In the genomic region with DNA sequence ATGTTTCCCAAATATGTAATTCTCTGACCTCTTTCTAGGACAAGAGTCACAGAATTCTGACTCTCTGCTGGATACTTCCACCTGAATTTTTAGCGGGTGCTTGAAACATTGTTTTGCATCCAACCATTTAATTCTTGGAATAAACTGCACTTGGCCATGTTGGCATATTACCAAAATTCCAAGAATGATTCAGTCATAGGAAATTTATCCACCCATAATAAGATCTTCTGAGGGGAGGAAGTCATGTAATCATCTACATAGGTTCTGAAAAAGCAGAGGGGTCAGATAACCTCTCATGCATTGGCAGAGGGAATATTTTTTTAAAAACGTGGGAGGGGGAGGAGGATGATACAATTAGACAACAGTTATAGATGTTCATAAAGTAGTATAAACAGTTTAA, we compare ENCODE assay signal across 1 cellular context.
A peak's percentile ranks its signal among the peaks of the same experiment; 100 is the strongest.
TF ChIP-seq lines count a peak whose summit lies in the region.

No MANE protein-coding gene starts in this region.

TF ChIP-seq in SK-N-SH, 30 proteins besides CTCF, POLR2A, EP300 and RAD21 (continued from another document):
- TF ChIP-seq, protein P1, sequence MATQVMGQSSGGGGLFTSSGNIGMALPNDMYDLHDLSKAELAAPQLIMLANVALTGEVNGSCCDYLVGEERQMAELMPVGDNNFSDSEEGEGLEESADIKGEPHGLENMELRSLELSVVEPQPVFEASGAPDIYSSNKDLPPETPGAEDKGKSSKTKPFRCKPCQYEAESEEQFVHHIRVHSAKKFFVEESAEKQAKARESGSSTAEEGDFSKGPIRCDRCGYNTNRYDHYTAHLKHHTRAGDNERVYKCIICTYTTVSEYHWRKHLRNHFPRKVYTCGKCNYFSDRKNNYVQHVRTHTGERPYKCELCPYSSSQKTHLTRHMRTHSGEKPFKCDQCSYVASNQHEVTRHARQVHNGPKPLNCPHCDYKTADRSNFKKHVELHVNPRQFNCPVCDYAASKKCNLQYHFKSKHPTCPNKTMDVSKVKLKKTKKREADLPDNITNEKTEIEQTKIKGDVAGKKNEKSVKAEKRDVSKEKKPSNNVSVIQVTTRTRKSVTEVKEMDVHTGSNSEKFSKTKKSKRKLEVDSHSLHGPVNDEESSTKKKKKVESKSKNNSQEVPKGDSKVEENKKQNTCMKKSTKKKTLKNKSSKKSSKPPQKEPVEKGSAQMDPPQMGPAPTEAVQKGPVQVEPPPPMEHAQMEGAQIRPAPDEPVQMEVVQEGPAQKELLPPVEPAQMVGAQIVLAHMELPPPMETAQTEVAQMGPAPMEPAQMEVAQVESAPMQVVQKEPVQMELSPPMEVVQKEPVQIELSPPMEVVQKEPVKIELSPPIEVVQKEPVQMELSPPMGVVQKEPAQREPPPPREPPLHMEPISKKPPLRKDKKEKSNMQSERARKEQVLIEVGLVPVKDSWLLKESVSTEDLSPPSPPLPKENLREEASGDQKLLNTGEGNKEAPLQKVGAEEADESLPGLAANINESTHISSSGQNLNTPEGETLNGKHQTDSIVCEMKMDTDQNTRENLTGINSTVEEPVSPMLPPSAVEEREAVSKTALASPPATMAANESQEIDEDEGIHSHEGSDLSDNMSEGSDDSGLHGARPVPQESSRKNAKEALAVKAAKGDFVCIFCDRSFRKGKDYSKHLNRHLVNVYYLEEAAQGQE (IDR thresholded peaks at IDR 0.05; ENCODE audit: low read depth, low read length), result no peak
- peak; percentile 57; the same call in 1 of the 2 replicates for TF ChIP-seq POLR2AphosphoS5 (IDR thresholded peaks at IDR 0.05; ENCODE audit: low read depth, low read length)
